ENCODE assay signal across 16 cellular contexts in the genomic region with DNA sequence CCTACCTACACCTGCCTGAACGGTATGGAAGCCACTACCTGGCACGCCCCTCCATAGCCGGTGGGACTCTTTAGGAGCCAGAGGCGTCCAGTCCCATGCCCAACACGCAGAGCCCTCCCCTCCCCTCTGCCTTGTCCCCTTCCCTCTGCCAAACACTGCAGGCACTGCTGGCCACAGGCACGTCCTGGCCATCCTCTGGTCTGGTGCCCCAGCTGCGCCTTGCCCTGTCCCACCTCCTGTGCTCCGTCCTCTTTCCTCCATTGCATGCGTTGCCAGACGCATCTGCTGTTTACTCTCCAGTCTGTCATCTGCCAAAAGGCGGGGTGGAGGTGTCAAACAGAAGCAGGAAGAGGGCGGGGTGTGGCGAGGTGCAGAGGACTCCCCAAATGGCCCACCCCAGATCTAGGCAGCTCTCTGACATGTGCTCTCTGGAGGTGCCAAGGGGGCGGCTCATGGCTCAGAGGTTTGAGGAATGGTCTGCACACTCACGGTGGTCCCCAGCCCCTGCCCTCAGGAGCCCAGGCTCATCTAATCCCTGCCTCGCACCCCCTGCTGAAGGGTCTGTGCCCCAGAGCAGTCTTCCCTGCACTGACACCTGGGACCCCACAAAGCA. TPM values are rescaled to one million over a fixed set of nuclear protein-coding genes. Genes with fewer than 3 reads are reported as not detected.
DNase-seq lines count a peak whose midpoint lies in the region; ATAC-seq and TF ChIP-seq lines count a peak whose summit lies in the region.
"Had no signal": no experiment of that assay in that cellular context is flagged by ENCODE, and none has a peak within 500 bp of the region (broad histone marks: within the 10 kb centered on the region; RNA-seq: fewer than 3 reads in every experiment).

No MANE protein-coding gene starts in this region.

- TF ChIP-seq CTCF in coronary artery (IDR thresholded peaks at IDR 0.05), result no peak
- no peak for TF ChIP-seq CTCF in transverse colon (IDR thresholded peaks at IDR 0.05)

- TF ChIP-seq POLR2A in transverse colon (IDR thresholded peaks at IDR 0.05), result no peak

- no peak for TF ChIP-seq EP300 in transverse colon (IDR thresholded peaks at IDR 0.05; ENCODE audit: low read depth)

- intact Hi-C loops in transverse colon (cut with DNase I; ENCODE audit: low total_unique reads), result no loop called here

- H3K27ac ChIP-seq in coronary artery, result no peak overlapping the region
- H3K27ac ChIP-seq in transverse colon, result no peak overlapping the region
- H3K27ac ChIP-seq: body of pancreas, lower lobe of right lung, VCaP had no signal

- peaks cover 0 to 6% (median 0%) of the 10 kb centered on the region in 4 donors for H3K36me3 ChIP-seq in transverse colon

- H3K9me3 Mint-ChIP-seq in natural killer cell treated with Interleukin-12 subunit alpha and Interleukin-12 subunit beta and Interleukin-15 and Interleukin-18, amount 100 ng/mL, for 72 hours, result peaks cover 5% of the 10 kb centered on the region

- H3K4me3 Mint-ChIP-seq in natural killer cell treated with Interleukin-12 subunit alpha and Interleukin-12 subunit beta and Interleukin-15 and Interleukin-18, amount 100 ng/mL, for 72 hours, result peak overlapping the region; percentile 74
- H3K4me3 Mint-ChIP-seq: activated CD8-positive, alpha-beta memory T cell treated with anti-CD3 and anti-CD28 coated beads, Interleukin-2, amount 10 ng/mL, durations not matched to agents 7 days and 5 days; activated naive CD8-positive, alpha-beta T cell; nephron had no signal

- H3K27ac Mint-ChIP-seq in natural killer cell treated with Interleukin-12 subunit alpha and Interleukin-12 subunit beta and Interleukin-15 and Interleukin-18, amount 100 ng/mL, for 72 hours, result peak overlapping the region in 1 of 2 donors; percentile 64
- H3K27ac Mint-ChIP-seq: activated CD8-positive, alpha-beta memory T cell treated with anti-CD3 and anti-CD28 coated beads, Interleukin-2, amount 10 ng/mL, durations not matched to agents 7 days and 5 days; activated naive CD8-positive, alpha-beta T cell; nephron had no signal

- WGBS in transverse colon (ENCODE audit: low coverage in 1 of 2), 2 donors, result 78% methylated on average over 16 of the region's 16 CpGs; no CpG with 5 or more reads in 1 of the 2 donors

- H3K4me3 ChIP-seq in coronary artery (no peak overlapping the region), transverse colon (no peak overlapping the region)
- H3K4me3 ChIP-seq: body of pancreas, lower lobe of right lung had no signal

- H3K27me3 Mint-ChIP-seq in natural killer cell treated with Interleukin-12 subunit alpha and Interleukin-12 subunit beta and Interleukin-15 and Interleukin-18, amount 100 ng/mL, for 72 hours, result no peaks in the 10 kb centered on the region
- H3K27me3 Mint-ChIP-seq: activated CD8-positive, alpha-beta memory T cell treated with anti-CD3 and anti-CD28 coated beads, Interleukin-2, amount 10 ng/mL, durations not matched to agents 7 days and 5 days; activated naive CD8-positive, alpha-beta T cell had no signal

- no peaks in the 10 kb centered on the region for H3K9me3 ChIP-seq in transverse colon
- H3K9me3 ChIP-seq: body of pancreas had no signal

- in situ Hi-C loops in transverse colon (cut with MboI; ENCODE audit: low pct_ligation_motif_present in 1 of 4, low pct_unique_long_range_greater_than_20kb in 1 of 4, low sequenced_read_pairs in 3 of 4), result no loop called here

- peaks cover 32 to 41% of the 10 kb centered on the region in 2 donors for H3K4me1 Mint-ChIP-seq in natural killer cell treated with Interleukin-12 subunit alpha and Interleukin-12 subunit beta and Interleukin-15 and Interleukin-18, amount 100 ng/mL, for 72 hours (ENCODE audit: low read depth in 2 of 2)
- H3K4me1 Mint-ChIP-seq: nephron had no signal

- peak; percentile 57 to 61 for ATAC-seq in natural killer cell treated with Interleukin-12 subunit alpha and Interleukin-12 subunit beta and Interleukin-15 and Interleukin-18, amount 100 ng/mL, for 72 hours
- ATAC-seq in GM18909 (IDR thresholded peaks at IDR 0.05; ENCODE audit: poor library complexity, unreplicated experiment), result no peak
- ATAC-seq: activated CD8-positive, alpha-beta memory T cell treated with anti-CD3 and anti-CD28 coated beads, Interleukin-2, amount 10 ng/mL, durations not matched to agents 7 days and 5 days; body of pancreas; lower lobe of right lung had no signal

- peaks cover 6% of the 10 kb centered on the region for H3K36me3 Mint-ChIP-seq in natural killer cell treated with Interleukin-12 subunit alpha and Interleukin-12 subunit beta and Interleukin-15 and Interleukin-18, amount 100 ng/mL, for 72 hours

- peaks cover 0 to 15% (median 7%) of the 10 kb centered on the region in 4 donors for H3K4me1 ChIP-seq in transverse colon
- H3K4me1 ChIP-seq: body of pancreas, lower lobe of right lung had no signal

- DNase-seq in NCI-H345 (lab: John Stamatoyannopoulos, UW) (peak; percentile 44), NCI-H345 treated with DMSO at 0.1 percent for 48 hours (lab: John Stamatoyannopoulos, UW; ENCODE audit: unreplicated experiment) (no peak), COLO668 (lab: John Stamatoyannopoulos, UW; ENCODE audit: unreplicated experiment) (peak; percentile 66), coronary artery (ENCODE audit: low spot score) (peak; percentile 68), midbrain (lab: John Stamatoyannopoulos, UW) (no peak), transverse colon (no peak)
- DNase-seq in natural killer cell treated with Interleukin-12 subunit alpha and Interleukin-12 subunit beta and Interleukin-15 and Interleukin-18, amount 100 ng/mL, for 72 hours (ENCODE audit: low spot score), result peak; percentile 63
- DNase-seq: activated CD8-positive, alpha-beta memory T cell treated with anti-CD3 and anti-CD28 coated beads, Interleukin-2, amount 10 ng/mL, durations not matched to agents 7 days and 5 days; C1 segment of cervical spinal cord; lower lobe of right lung; stimulated activated naive CD4-positive, alpha-beta T cell treated with Interleukin-2 at 50 U/mL for 16 hours had no signal

- no peaks in the 10 kb centered on the region for H3K27me3 ChIP-seq in transverse colon
- H3K27me3 ChIP-seq: body of pancreas had no signal

RNA-seq across cellular contexts. Expression of a gene that starts 45.1 kb away (rescaled TPM):
- total RNA-seq in natural killer cell treated with Interleukin-12 subunit alpha and Interleukin-12 subunit beta and Interleukin-15 and Interleukin-18, amount 100 ng/mL, for 72 hours, result 10 to 100 TPM; 17.5 to 25.5 TPM
- total RNA-seq in transverse colon, result 10 to 100 TPM; 16.1 to 38.6 (median 26.5) TPM

Comparison
In these comparisons a context has a peak if more than half of its experiments do, and no peak if none do; other contexts are left out.
1. DNase-seq: peak in NCI-H345 (single experiment), COLO668 (single experiment), coronary artery (single experiment) and natural killer cell treated with Interleukin-12 subunit alpha and Interleukin-12 subunit beta and Interleukin-15 and Interleukin-18, amount 100 ng/mL, for 72 hours (single experiment); none in NCI-H345 treated with DMSO at 0.1 percent for 48 hours (single experiment), midbrain (single experiment) and transverse colon (single experiment).